In genomic region chr11:106880121-106880520, GRCh38 we compare ENCODE assay signal across 22 cellular contexts.
DNase-seq lines count a peak whose midpoint lies in the region; ATAC-seq and TF ChIP-seq lines count a peak whose summit lies in the region.
"Had no signal": no experiment of that assay in that cellular context is flagged by ENCODE, and none has a peak within 500 bp of the region (broad histone marks: within the 10 kb centered on the region; RNA-seq: fewer than 3 reads in every experiment).

No MANE protein-coding gene starts in this region.

- no peak overlapping the region for H2BK15ac ChIP-seq in mesendoderm (replicated peaks; ENCODE audit: low read depth)

- H3K36me3 Mint-ChIP-seq in GM23338 (ENCODE audit: low read depth): no peaks in the 10 kb centered on the region
- H3K36me3 Mint-ChIP-seq: IgD-negative memory B cell had no signal

- H3K4me1 Mint-ChIP-seq in GM23338: no peaks in the 10 kb centered on the region
- H3K4me1 Mint-ChIP-seq: IgD-negative memory B cell had no signal

- no peaks in the 10 kb centered on the region for H3F3A ChIP-seq in GM23338 (replicated peaks; ENCODE audit: low read depth)

- POLR2A ChIA-PET in A673 (lab: Charles Lee; ENCODE audit: low non-redundant PET): no interaction called here

- H3K27ac ChIP-seq in GM23338 (ENCODE audit: low read depth): no peak overlapping the region
- no peak overlapping the region for H3K27ac ChIP-seq in mesendoderm (ENCODE audit: low read depth, low read length)
- no peak overlapping the region for H3K27ac ChIP-seq in A673 (ENCODE audit: low read depth, low read length, poor library complexity, severe bottlenecking)
- H3K27ac ChIP-seq: KMS-11, RWPE1 had no signal

- H2BK120ac ChIP-seq in mesendoderm (ENCODE audit: low read depth, low read length): no peak overlapping the region

- no peak overlapping the region for H3K4me3 Mint-ChIP-seq in GM23338
- H3K4me3 Mint-ChIP-seq: HFFc6, IgD-negative memory B cell had no signal

- H2AFZ ChIP-seq in GM23338: no peak overlapping the region

- H3K4me1 ChIP-seq in GM23338 (ENCODE audit: insufficient read depth): peaks cover 9% of the 10 kb centered on the region; the same call in 1 of the 2 replicates
- no peaks in the 10 kb centered on the region for H3K4me1 ChIP-seq in mesendoderm (ENCODE audit: control insufficient read depth, low read depth, low read length)
- no peaks in the 10 kb centered on the region for H3K4me1 ChIP-seq in A673 (ENCODE audit: insufficient read depth, low read length, poor library complexity, severe bottlenecking)
- H3K4me1 ChIP-seq: HAP-1 had no signal

- intact Hi-C loops in A673 (cut with micrococcal nuclease; ENCODE audit: unreplicated experiment): no loop called here

- no peak overlapping the region for H4K8ac ChIP-seq in mesendoderm (ENCODE audit: low read depth, low read length)

- H3K27me3 Mint-ChIP-seq in GM23338 (ENCODE audit: insufficient read depth, low read depth, poor library complexity): no peaks in the 10 kb centered on the region
- H3K27me3 Mint-ChIP-seq: IgD-negative memory B cell had no signal

- WGBS in mesendoderm (ENCODE audit: extremely low coverage, insufficient coverage, low lambda C conversion rate): no CpG with 5 or more reads among the region's 3 CpGs

- no peaks in the 10 kb centered on the region for H4K20me1 ChIP-seq in GM23338 (replicated peaks; ENCODE audit: insufficient read depth)

- no peaks in the 10 kb centered on the region for H3K9me3 Mint-ChIP-seq in GM23338

- H3K18ac ChIP-seq in mesendoderm (ENCODE audit: low read length): no peak overlapping the region

- no peak overlapping the region for H2AK5ac ChIP-seq in mesendoderm (ENCODE audit: low read length)

- H3K9me2 ChIP-seq in GM23338 (ENCODE audit: insufficient read depth): 0 out of 2 replicates have a peak, but pooled peaks cover 4% of the 10 kb centered on the region

- H3K4me2 ChIP-seq in GM23338: no peak overlapping the region
- H3K4me2 ChIP-seq in mesendoderm (ENCODE audit: low read length): no peak overlapping the region
- H3K4me2 ChIP-seq: KMS-11 had no signal

- CTCF ChIA-PET in A673 (lab: Charles Lee): no interaction called here

- no peak overlapping the region for H3K4ac ChIP-seq in mesendoderm (ENCODE audit: low read depth, low read length)

- no peak overlapping the region for H3K23ac ChIP-seq in mesendoderm (ENCODE audit: low read length)

- no peak overlapping the region for H4K5ac ChIP-seq in mesendoderm (ENCODE audit: low read length)

- no peak overlapping the region for H3K27ac Mint-ChIP-seq in GM23338
- H3K27ac Mint-ChIP-seq: HFFc6, IgD-negative memory B cell had no signal

- no peaks in the 10 kb centered on the region for H3K27me3 ChIP-seq in GM23338 (ENCODE audit: insufficient read depth)
- H3K27me3 ChIP-seq in mesendoderm (ENCODE audit: insufficient read depth, low read length, poor library complexity): no peaks in the 10 kb centered on the region
- H3K27me3 ChIP-seq in A673 (replicated peaks; ENCODE audit: insufficient read depth, low read depth, low read length, poor library complexity): no peaks in the 10 kb centered on the region

- no peak overlapping the region for H3K4me3 ChIP-seq in GM23338
- H3K4me3 ChIP-seq in mesendoderm (ENCODE audit: low read length): no peak overlapping the region
- no peak overlapping the region for H3K4me3 ChIP-seq in A673 (ENCODE audit: low read depth, low read length, poor library complexity, severe bottlenecking)
- H3K4me3 ChIP-seq: HAP-1 had no signal

- no peak for TF ChIP-seq CTCF in GM23338 (conservative IDR thresholded peaks at IDR 0.05; ENCODE audit: low read depth in 2 of 2)
- no peak for TF ChIP-seq CTCF in A673 (conservative IDR thresholded peaks at IDR 0.05; ENCODE audit: low read depth, low read length)

- H3K79me2 ChIP-seq in GM23338 (replicated peaks; ENCODE audit: insufficient read depth): no peaks in the 10 kb centered on the region
- H3K79me2 ChIP-seq in mesendoderm (ENCODE audit: control insufficient read depth, insufficient read depth, low read length): no peaks in the 10 kb centered on the region

- H3K36me3 ChIP-seq in GM23338 (ENCODE audit: insufficient read depth): no peaks in the 10 kb centered on the region
- no peaks in the 10 kb centered on the region for H3K36me3 ChIP-seq in mesendoderm (ENCODE audit: control insufficient read depth, insufficient read depth, low read length)
- no peaks in the 10 kb centered on the region for H3K36me3 ChIP-seq in A673 (ENCODE audit: insufficient read depth, low read length, poor library complexity, severe bottlenecking)
- H3K36me3 ChIP-seq: HAP-1 had no signal

- no peaks in the 10 kb centered on the region for H3K9me3 ChIP-seq in A673 (ENCODE audit: low read depth, low read length, poor library complexity, severe bottlenecking)
- H3K9me3 ChIP-seq: HAP-1 had no signal

- no peak overlapping the region for H2BK5ac ChIP-seq in mesendoderm (ENCODE audit: low read length)

- DNase-seq in GM23338 (ENCODE audit: low spot score) (peak; percentile 76), amniotic epithelial cell (ENCODE audit: low read depth) (peak; percentile 7), iPS DF 4.7 (ENCODE audit: extremely low read depth, low spot score) (peak; percentile 0), mesendoderm (peak; percentile 87), HuH-7 (ENCODE audit: low spot score) (no peak), ureter (ENCODE audit: low spot score) (no peak), A673 (ENCODE audit: low spot score) (no peak)
- DNase-seq: 8988T, Calu3, DMS79 treated with DMSO at 0.1 percent for 48 hours, HFFc6, MM.1S, NCI-H2029, NCI-H446 treated with DMSO at 0.1 percent for 48 hours, NCI-H526 treated with DMSO at 0.1 percent for 48 hours, SHP77 had no signal

- no peak overlapping the region for H3K56ac ChIP-seq in mesendoderm (ENCODE audit: low read length)

- H3K9ac ChIP-seq in mesendoderm (ENCODE audit: low read length): no peak overlapping the region
- H3K9ac ChIP-seq: KMS-11 had no signal

- no peaks in the 10 kb centered on the region for H3K79me1 ChIP-seq in mesendoderm (ENCODE audit: low read length)

- BruUV-seq in A673 (replicated peaks; lab: Mats Ljungman, UMichigan): no TSS peak

- ATAC-seq in GM23338: peak; percentile 89
- ATAC-seq in HG03469 (IDR thresholded peaks at IDR 0.05; ENCODE audit: unreplicated experiment): no peak
- ATAC-seq: Panc1 had no signal

TF ChIP-seq in GM23338, 12 proteins besides CTCF, POLR2A, EP300 and RAD21:
- TF ChIP-seq NANOG (IDR thresholded peaks at IDR 0.05; ENCODE audit: borderline replicate concordance): no peak

Comparison
In these comparisons a context has a peak if more than half of its experiments do, and no peak if none do; other contexts are left out.
1. DNase-seq: peak in GM23338 (single experiment), amniotic epithelial cell (single experiment), iPS DF 4.7 (single experiment) and mesendoderm (single experiment); none in HuH-7 (single experiment), ureter (single experiment) and A673 (single experiment).